ENCODE assay signal across 1 cellular context in the genomic region with DNA sequence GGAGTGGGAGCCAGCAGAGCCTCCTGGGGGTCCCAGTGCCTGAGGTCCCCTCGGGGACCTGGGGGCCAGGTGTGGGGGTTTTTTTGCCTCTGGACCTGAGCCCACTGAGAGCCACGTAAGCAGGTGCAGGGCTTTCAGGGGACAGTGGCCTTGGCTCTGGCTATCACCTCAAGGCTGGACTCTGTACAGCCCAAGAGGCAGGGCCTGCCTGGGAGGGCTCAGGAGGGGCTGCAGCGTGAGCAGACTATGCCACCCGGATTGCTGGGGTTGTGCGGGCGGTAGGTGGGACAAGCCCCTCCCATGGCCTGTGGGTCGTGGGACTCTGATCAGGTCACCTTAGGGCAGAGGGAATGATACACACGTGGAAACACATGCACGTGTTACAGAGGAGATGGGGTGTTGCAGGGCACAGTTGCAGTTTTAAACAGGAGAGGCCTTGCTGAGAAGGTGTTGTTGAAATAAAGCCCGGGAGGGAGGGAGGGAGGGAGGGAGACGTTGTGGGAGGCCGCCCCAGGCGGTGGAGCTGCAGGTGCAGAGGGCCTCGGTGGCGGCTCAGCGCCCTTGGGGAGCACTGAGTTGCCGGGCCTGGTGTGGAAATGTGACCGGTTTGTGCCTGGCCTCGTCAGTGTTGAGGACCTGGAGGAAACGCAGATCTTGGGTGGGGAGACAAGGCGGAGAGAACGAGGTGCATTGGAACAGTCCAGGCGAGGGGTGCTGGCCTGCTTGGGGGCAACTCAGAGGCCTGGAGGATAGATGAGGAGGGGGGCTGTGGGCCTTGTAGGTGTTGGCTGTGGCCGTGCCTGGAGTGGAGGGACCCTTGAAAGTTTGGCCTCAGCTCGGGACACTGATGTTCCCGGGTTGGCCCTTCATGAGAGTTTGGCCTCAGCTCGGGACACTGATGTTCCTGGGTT.
TF ChIP-seq lines count a peak whose summit lies in the region.

No MANE protein-coding gene starts in this region.

TF ChIP-seq in K562, 482 proteins besides CTCF, POLR2A, EP300 and RAD21:
- TF ChIP-seq JUN (IDR thresholded peaks at IDR 0.05; ENCODE audit: borderline replicate concordance, low read depth, low read length) (no peak), JUN (CRISPR knock-in tag; IDR thresholded peaks at IDR 0.05; ENCODE audit: borderline replicate concordance) (0 out of 2 replicates have a peak, but pooled peaks have one; percentile 12), PRDM10 (IDR thresholded peaks at IDR 0.05; ENCODE audit: partially characterized antibody) (peak; percentile 74), MAX (CRISPR knock-in tag; IDR thresholded peaks at IDR 0.05) (peak; percentile 28; the same call in 1 of the 2 replicates), POLR2G (IDR thresholded peaks at IDR 0.05; ENCODE audit: low read depth, low read length) (peak; percentile 45; the same call in 1 of the 2 replicates), FOXA3 (CRISPR knock-in tag; conservative IDR thresholded peaks at IDR 0.05 in 1 of 2, IDR thresholded peaks at IDR 0.05 in 1 of 2) (no peak)
- TF ChIP-seq, protein P1, sequence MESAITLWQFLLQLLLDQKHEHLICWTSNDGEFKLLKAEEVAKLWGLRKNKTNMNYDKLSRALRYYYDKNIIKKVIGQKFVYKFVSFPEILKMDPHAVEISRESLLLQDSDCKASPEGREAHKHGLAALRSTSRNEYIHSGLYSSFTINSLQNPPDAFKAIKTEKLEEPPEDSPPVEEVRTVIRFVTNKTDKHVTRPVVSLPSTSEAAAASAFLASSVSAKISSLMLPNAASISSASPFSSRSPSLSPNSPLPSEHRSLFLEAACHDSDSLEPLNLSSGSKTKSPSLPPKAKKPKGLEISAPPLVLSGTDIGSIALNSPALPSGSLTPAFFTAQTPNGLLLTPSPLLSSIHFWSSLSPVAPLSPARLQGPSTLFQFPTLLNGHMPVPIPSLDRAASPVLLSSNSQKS (CRISPR knock-in tag; IDR thresholded peaks at IDR 0.05): no peak
- TF ChIP-seq, protein P2, sequence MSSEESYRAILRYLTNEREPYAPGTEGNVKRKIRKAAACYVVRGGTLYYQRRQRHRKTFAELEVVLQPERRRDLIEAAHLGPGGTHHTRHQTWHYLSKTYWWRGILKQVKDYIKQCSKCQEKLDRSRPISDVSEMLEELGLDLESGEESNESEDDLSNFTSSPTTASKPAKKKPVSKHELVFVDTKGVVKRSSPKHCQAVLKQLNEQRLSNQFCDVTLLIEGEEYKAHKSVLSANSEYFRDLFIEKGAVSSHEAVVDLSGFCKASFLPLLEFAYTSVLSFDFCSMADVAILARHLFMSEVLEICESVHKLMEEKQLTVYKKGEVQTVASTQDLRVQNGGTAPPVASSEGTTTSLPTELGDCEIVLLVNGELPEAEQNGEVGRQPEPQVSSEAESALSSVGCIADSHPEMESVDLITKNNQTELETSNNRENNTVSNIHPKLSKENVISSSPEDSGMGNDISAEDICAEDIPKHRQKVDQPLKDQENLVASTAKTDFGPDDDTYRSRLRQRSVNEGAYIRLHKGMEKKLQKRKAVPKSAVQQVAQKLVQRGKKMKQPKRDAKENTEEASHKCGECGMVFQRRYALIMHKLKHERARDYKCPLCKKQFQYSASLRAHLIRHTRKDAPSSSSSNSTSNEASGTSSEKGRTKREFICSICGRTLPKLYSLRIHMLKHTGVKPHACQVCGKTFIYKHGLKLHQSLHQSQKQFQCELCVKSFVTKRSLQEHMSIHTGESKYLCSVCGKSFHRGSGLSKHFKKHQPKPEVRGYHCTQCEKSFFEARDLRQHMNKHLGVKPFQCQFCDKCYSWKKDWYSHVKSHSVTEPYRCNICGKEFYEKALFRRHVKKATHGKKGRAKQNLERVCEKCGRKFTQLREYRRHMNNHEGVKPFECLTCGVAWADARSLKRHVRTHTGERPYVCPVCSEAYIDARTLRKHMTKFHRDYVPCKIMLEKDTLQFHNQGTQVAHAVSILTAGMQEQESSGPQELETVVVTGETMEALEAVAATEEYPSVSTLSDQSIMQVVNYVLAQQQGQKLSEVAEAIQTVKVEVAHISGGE (CRISPR knock-in tag; IDR thresholded peaks at IDR 0.05): 0 out of 6 replicates have a peak, but pooled peaks of 1 of the 3 experiments have one; percentile 15
- TF ChIP-seq, protein P3, sequence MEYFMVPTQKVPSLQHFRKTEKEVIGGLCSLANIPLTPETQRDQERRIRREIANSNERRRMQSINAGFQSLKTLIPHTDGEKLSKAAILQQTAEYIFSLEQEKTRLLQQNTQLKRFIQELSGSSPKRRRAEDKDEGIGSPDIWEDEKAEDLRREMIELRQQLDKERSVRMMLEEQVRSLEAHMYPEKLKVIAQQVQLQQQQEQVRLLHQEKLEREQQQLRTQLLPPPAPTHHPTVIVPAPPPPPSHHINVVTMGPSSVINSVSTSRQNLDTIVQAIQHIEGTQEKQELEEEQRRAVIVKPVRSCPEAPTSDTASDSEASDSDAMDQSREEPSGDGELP (CRISPR knock-in tag; IDR thresholded peaks at IDR 0.05; ENCODE audit: borderline replicate concordance): 0 out of 2 replicates have a peak, but pooled peaks have one; percentile 36
- TF ChIP-seq, protein P4, sequence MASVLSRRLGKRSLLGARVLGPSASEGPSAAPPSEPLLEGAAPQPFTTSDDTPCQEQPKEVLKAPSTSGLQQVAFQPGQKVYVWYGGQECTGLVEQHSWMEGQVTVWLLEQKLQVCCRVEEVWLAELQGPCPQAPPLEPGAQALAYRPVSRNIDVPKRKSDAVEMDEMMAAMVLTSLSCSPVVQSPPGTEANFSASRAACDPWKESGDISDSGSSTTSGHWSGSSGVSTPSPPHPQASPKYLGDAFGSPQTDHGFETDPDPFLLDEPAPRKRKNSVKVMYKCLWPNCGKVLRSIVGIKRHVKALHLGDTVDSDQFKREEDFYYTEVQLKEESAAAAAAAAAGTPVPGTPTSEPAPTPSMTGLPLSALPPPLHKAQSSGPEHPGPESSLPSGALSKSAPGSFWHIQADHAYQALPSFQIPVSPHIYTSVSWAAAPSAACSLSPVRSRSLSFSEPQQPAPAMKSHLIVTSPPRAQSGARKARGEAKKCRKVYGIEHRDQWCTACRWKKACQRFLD (CRISPR knock-in tag; IDR thresholded peaks at IDR 0.05): no peak
